In the genomic region with DNA sequence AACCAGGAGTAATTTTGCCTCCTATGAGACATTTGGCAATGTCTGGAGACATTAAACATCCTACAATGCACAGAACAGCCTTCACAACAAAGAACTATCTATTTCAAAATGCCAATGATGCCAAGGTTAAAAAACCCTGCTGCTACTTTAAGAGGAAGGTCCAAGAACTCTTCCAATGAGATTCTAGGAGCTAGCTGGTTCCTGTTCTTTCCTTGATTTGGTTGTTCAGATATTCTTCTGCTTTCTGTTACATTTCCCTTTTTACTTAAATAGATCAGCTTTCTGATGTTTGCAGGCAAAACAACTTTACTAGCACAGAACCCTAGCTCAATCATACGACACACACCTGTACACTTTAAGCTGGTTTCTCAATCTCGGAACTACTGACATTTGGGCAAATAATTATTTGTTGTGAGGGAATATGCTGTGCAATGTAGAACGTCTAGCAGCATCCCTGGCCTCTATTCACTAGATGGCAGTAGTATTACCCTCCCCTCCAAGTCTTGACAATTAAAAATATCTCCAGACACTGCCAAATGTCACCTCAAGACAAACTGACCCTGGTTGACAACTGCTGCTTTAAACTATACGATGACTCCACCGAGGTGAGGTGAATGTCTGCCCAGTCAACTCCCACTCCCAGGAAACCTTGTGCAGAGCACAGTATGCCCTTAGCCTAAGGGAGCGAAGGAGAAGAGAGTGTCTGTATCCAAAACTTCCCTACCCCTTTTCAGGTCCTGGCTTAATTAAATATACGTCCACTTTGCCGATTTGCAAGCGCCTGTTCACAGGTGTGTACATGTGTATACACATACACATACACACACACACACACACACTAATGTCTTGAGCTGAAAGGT, we compare ENCODE assay signal across 8 cellular contexts. TPM values are rescaled to one million over a fixed set of nuclear protein-coding genes. Genes with fewer than 3 reads are reported as not detected.
A peak's percentile ranks its signal among the peaks of the same experiment; 100 is the strongest.
DNase-seq lines count a peak whose midpoint lies in the region; ATAC-seq and TF ChIP-seq lines count a peak whose summit lies in the region.

No MANE protein-coding gene starts in this region.

- TF ChIP-seq CTCF in BJ (IDR thresholded peaks at IDR 0.05; ENCODE audit: insufficient read depth, low read depth, low read length) = peak; percentile 40
- TF ChIP-seq CTCF in epithelial cell of esophagus (IDR thresholded peaks at IDR 0.05; ENCODE audit: insufficient read depth, low read depth, low read length, missing control alignments) = peak; percentile 52
- TF ChIP-seq CTCF in testis (IDR thresholded peaks at IDR 0.05) = no peak

- H3K36me3 Mint-ChIP-seq in stimulated activated naive B cell treated with anti-CD40 and anti-IgM and Interleukin-4, amounts not matched to agents 10 μg/mL and 1 μg/mL and 100 μg/mL, for 72 hours = peaks cover 14 to 16% of the 10 kb centered on the region in 2 donors

- peaks cover 11% of the 10 kb centered on the region for H3K4me1 ChIP-seq in testis

- CTCF ChIA-PET in BJ (lab: Yijun Ruan, JAX) = interaction anchor here (0.7 to 1.8 kb wide), 3 partner anchors 9 to 16 kb away, joined by 3 to 6 read pairs (median 4); no protein-coding TSS in a partner anchor

- H3K27ac Mint-ChIP-seq in stimulated activated naive B cell treated with anti-CD40 and anti-IgM and Interleukin-4, amounts not matched to agents 10 μg/mL and 1 μg/mL and 100 μg/mL, for 72 hours = peak overlapping the region; percentile 4

- H3K4me3 ChIP-seq in BJ (ENCODE audit: low read depth, low read length) = no peak overlapping the region
- H3K4me3 ChIP-seq in epithelial cell of esophagus (ENCODE audit: low read length) = no peak overlapping the region
- H3K4me3 ChIP-seq in testis = no peak overlapping the region

- peak; percentile 35 for ATAC-seq in GM18907 (IDR thresholded peaks at IDR 0.05; ENCODE audit: unreplicated experiment)
- ATAC-seq in stimulated activated naive B cell treated with anti-CD40 and anti-IgM and Interleukin-4, amounts not matched to agents 10 μg/mL and 1 μg/mL and 100 μg/mL, for 72 hours (replicated peaks) = peak in 1 of 2 donors; percentile 3

- H3K27ac ChIP-seq in testis = no peak overlapping the region

- 62 to 63% methylated on average over 9 of the region's 9 CpGs for WGBS in testis, 2 donors

- H3K36me3 ChIP-seq in BJ (ENCODE audit: control insufficient read depth, insufficient read depth, low read length) (no peaks in the 10 kb centered on the region), testis (ENCODE audit: low read depth, missing control alignments) (no peaks in the 10 kb centered on the region)

- no peaks in the 10 kb centered on the region for H3K27me3 Mint-ChIP-seq in stimulated activated naive B cell treated with anti-CD40 and anti-IgM and Interleukin-4, amounts not matched to agents 10 μg/mL and 1 μg/mL and 100 μg/mL, for 72 hours

- no peaks in the 10 kb centered on the region for H3K27me3 ChIP-seq in BJ (ENCODE audit: control insufficient read depth, insufficient read depth, low read length)
- H3K27me3 ChIP-seq in testis = no peaks in the 10 kb centered on the region

- POLR2A ChIA-PET in BJ (lab: Charles Lee) = interaction anchor here (0.5 kb wide), 1 partner anchor 10 kb away, joined by 6 read pairs; no protein-coding TSS in a partner anchor

- no peaks in the 10 kb centered on the region for H3K9me3 Mint-ChIP-seq in stimulated activated naive B cell treated with anti-CD40 and anti-IgM and Interleukin-4, amounts not matched to agents 10 μg/mL and 1 μg/mL and 100 μg/mL, for 72 hours

- peak overlapping the region; percentile 50 to 69 for H3K4me3 Mint-ChIP-seq in stimulated activated naive B cell treated with anti-CD40 and anti-IgM and Interleukin-4, amounts not matched to agents 10 μg/mL and 1 μg/mL and 100 μg/mL, for 72 hours

- DNase-seq in BJ (ENCODE audit: low read depth) (no peak), NOMO-1 treated with DMSO at 0.1 percent for 48 hours (lab: John Stamatoyannopoulos, UW; ENCODE audit: unreplicated experiment) (peak; percentile 79), epithelial cell of esophagus (ENCODE audit: low read depth) (peak; percentile 48), NCI-H510A (lab: John Stamatoyannopoulos, UW) (no peak), testis (no peak)
- DNase-seq in stimulated activated naive B cell treated with anti-CD40 and anti-IgM and Interleukin-4, amounts not matched to agents 10 μg/mL and 1 μg/mL and 100 μg/mL, for 72 hours = no peak
- no peak for DNase-seq in activated naive CD4-positive, alpha-beta T cell treated with anti-CD3 and anti-CD28 coated beads, Interleukin-2, amount 50 U/mL, for 16 hours

- peaks cover 41 to 83% of the 10 kb centered on the region in 2 donors for H3K4me1 Mint-ChIP-seq in stimulated activated naive B cell treated with anti-CD40 and anti-IgM and Interleukin-4, amounts not matched to agents 10 μg/mL and 1 μg/mL and 100 μg/mL, for 72 hours

- TF ChIP-seq POLR2A in testis (IDR thresholded peaks at IDR 0.05) = no peak

- intact Hi-C loops in testis (cut with DNase I; ENCODE audit: low total_unique reads) = no loop called here

- H3K9me3 ChIP-seq in testis = no peaks in the 10 kb centered on the region

RNA-seq across cellular contexts. Expression of a gene that starts 4.4 kb away (rescaled TPM):
- polyA plus RNA-seq in BJ (2011; rRNA removed) = 11.9 and 19.3 TPM in 2 replicates
- polyA minus RNA-seq in BJ (2011; rRNA and poly(A)+ RNA removed) = 13.1 and 17.7 TPM in 2 replicates
- 10 to 100 TPM; 29.2 to 34.9 TPM for total RNA-seq in testis
- 25.4 TPM for polyA plus RNA-seq in testis (ENCODE audit: insufficient read depth, low read depth, low replicate concordance)

Comparison
In these comparisons a context has a peak if more than half of its experiments do, and no peak if none do; other contexts are left out.
1. DNase-seq: peak in NOMO-1 treated with DMSO at 0.1 percent for 48 hours (single experiment) and epithelial cell of esophagus (single experiment); none in BJ (single experiment), stimulated activated naive B cell treated with anti-CD40 and anti-IgM and Interleukin-4, amounts not matched to agents 10 μg/mL and 1 μg/mL and 100 μg/mL, for 72 hours (single experiment), NCI-H510A (single experiment), testis (single experiment) and activated naive CD4-positive, alpha-beta T cell treated with anti-CD3 and anti-CD28 coated beads, Interleukin-2, amount 50 U/mL, for 16 hours (single experiment).
2. CTCF ChIP-seq: peak in BJ (single experiment) and epithelial cell of esophagus (single experiment); none in testis (0 of 3).